ENCODE assay signal across 8 cellular contexts in the genomic region with DNA sequence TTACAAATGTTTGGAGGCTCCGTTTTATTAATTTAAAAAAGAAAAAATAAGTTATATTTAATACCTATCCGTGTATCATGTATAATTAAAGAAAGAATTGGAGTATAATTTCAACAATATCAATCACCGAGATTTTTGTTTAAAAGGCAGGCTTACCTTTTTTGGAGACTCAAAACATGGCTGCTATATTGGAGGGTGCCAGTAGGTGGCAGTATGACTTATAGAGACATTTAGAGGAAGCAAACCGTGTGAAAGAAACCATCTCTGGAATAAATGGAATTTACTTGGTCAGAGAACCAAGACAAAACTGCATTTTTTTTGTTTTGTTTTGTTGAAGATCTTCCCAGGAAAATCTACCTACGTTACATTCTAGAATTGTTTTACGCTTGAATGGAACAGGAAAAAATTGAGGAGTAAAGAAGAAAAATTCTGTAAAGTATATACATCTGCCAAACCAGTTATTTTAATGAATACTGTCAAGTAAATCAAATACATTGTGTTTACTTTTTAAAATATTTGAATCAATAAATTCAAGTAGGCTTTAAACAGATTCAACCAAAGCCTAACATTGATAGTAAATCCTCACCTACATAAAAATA.
A peak's percentile ranks its signal among the peaks of the same experiment; 100 is the strongest.
DNase-seq lines count a peak whose midpoint lies in the region; ATAC-seq and TF ChIP-seq lines count a peak whose summit lies in the region.

No MANE protein-coding gene starts in this region.

- TF ChIP-seq CTCF in colonic mucosa (IDR thresholded peaks at IDR 0.05), result peak; percentile 68
- TF ChIP-seq CTCF in sigmoid colon (IDR thresholded peaks at IDR 0.05), result peak in 2 of 4 experiments; percentile 12 to 57

- 55 to 65% methylated on average over 6 of the region's 6 CpGs for WGBS in sigmoid colon, 2 donors

- intact Hi-C loops in colonic mucosa (cut with DNase I), result loop anchor here (10.0 kb wide), 1 partner anchor 961 kb away; no protein-coding TSS in a partner anchor
- intact Hi-C loops in sigmoid colon (cut with DNase I), result no loop called here

- H3K9ac ChIP-seq in colonic mucosa (ENCODE audit: low read depth in 2 of 2, low read length in 2 of 2), result no peak overlapping the region

- no peak for ATAC-seq in HG02623 (IDR thresholded peaks at IDR 0.05; ENCODE audit: unreplicated experiment)

- H3K4me1 ChIP-seq in colonic mucosa (no peaks in the 10 kb centered on the region), sigmoid colon (no peaks in the 10 kb centered on the region)

- no peaks in the 10 kb centered on the region for H3K36me3 ChIP-seq in colonic mucosa
- H3K36me3 ChIP-seq in sigmoid colon, result no peaks in the 10 kb centered on the region

- no peak for TF ChIP-seq POLR2A in sigmoid colon (IDR thresholded peaks at IDR 0.05)

- H3K27me3 ChIP-seq in colonic mucosa (no peaks in the 10 kb centered on the region), sigmoid colon (no peaks in the 10 kb centered on the region)

- TF ChIP-seq EP300 in sigmoid colon (IDR thresholded peaks at IDR 0.05), result no peak

- H3K9me3 ChIP-seq in colonic mucosa (no peaks in the 10 kb centered on the region), sigmoid colon (no peaks in the 10 kb centered on the region)

- H3K4me3 ChIP-seq in colonic mucosa (no peak overlapping the region), sigmoid colon (no peak overlapping the region)

- DNase-seq in Daoy (ENCODE audit: low read depth) (peak; percentile 27), LoVo (ENCODE audit: low spot score) (peak; percentile 24), colonic mucosa (peak; percentile 65), mucosa of gallbladder (ENCODE audit: low spot score) (peak; percentile 31), superior temporal gyrus (ENCODE audit: extremely low spot score) (peak; percentile 81), sigmoid colon (no peak)
- peak; percentile 51 for DNase-seq in activated CD4-positive, CD25-positive, alpha-beta regulatory T cell treated with anti-CD3 and anti-CD28 coated beads, Interleukin-2, amount 50 U/mL, for 72 hours

- H3K27ac ChIP-seq in colonic mucosa (no peak overlapping the region), sigmoid colon (no peak overlapping the region)
